ENCODE assay signal across 1 cellular context in the genomic region with DNA sequence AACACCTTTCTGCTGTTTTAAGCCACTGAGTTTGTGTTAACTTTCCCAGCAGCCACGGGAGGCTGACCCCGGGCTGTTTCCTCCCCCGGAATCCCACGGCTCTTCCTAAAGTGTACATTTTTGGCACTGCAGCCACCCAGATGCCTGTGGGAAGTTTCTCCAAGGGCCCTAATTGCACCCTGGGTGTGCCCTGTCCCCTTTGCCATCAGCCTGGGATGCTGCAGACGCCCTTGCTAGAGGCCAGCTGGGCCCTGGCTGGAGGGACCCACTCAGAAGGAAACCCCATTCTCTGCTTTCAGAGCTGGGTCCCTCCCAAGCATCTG.
TF ChIP-seq lines count a peak whose summit lies in the region.

No MANE protein-coding gene starts in this region.

TF ChIP-seq in HepG2, 621 proteins besides CTCF, POLR2A, EP300 and RAD21 (continued from another document):
- TF ChIP-seq, protein P1, sequence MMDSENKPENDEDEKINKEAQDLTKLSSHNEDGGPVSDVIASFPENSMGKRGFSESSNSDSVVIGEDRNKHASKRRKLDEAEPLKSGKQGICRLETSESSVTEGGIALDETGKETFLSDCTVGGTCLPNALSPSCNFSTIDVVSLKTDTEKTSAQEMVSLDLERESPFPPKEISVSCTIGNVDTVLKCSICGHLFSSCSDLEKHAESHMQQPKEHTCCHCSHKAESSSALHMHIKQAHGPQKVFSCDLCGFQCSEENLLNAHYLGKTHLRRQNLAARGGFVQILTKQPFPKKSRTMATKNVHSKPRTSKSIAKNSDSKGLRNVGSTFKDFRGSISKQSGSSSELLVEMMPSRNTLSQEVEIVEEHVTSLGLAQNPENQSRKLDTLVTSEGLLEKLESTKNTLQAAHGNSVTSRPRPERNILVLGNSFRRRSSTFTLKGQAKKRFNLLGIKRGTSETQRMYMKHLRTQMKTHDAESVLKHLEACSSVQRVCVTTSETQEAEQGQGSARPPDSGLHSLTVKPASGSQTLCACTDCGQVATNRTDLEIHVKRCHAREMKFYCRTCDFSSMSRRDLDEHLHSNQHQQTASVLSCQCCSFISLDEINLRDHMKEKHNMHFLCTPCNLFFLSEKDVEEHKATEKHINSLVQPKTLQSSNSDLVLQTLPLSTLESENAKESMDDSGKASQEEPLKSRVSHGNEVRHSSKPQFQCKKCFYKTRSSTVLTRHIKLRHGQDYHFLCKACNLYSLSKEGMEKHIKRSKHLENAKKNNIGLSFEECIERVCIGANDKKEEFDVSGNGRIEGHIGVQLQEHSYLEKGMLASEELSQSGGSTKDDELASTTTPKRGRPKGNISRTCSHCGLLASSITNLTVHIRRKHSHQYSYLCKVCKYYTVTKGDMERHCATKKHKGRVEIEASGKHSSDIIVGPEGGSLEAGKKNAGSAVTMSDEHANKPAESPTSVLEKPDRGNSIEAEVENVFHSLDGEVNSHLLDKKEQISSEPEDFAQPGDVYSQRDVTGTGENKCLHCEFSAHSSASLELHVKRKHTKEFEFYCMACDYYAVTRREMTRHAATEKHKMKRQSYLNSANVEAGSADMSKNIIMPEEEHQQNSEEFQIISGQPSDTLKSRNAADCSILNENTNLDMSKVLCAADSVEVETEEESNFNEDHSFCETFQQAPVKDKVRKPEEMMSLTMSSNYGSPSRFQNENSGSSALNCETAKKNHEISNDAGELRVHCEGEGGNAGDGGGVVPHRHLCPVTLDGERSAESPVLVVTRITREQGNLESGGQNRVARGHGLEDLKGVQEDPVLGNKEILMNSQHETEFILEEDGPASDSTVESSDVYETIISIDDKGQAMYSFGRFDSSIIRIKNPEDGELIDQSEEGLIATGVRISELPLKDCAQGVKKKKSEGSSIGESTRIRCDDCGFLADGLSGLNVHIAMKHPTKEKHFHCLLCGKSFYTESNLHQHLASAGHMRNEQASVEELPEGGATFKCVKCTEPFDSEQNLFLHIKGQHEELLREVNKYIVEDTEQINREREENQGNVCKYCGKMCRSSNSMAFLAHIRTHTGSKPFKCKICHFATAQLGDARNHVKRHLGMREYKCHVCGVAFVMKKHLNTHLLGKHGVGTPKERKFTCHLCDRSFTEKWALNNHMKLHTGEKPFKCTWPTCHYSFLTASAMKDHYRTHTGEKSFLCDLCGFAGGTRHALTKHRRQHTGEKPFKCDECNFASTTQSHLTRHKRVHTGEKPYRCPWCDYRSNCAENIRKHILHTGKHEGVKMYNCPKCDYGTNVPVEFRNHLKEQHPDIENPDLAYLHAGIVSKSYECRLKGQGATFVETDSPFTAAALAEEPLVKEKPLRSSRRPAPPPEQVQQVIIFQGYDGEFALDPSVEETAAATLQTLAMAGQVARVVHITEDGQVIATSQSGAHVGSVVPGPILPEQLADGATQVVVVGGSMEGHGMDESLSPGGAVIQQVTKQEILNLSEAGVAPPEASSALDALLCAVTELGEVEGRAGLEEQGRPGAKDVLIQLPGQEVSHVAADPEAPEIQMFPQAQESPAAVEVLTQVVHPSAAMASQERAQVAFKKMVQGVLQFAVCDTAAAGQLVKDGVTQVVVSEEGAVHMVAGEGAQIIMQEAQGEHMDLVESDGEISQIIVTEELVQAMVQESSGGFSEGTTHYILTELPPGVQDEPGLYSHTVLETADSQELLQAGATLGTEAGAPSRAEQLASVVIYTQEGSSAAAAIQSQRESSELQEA (CRISPR knock-in tag; IDR thresholded peaks at IDR 0.05; ENCODE audit: not compliant biosample characterization), result no peak
- TF ChIP-seq CHCHD3 (CRISPR knock-in tag; IDR thresholded peaks at IDR 0.05) (no peak), PLRG1 (conservative IDR thresholded peaks at IDR 0.05) (no peak), DNMT3B (CRISPR knock-in tag; conservative IDR thresholded peaks at IDR 0.05) (no peak), ZNF776 (CRISPR knock-in tag; IDR thresholded peaks at IDR 0.05) (no peak), ZNF619 (CRISPR knock-in tag; IDR thresholded peaks at IDR 0.05) (no peak), ZNF557 (CRISPR knock-in tag; IDR thresholded peaks at IDR 0.05) (no peak), ARNT2 (CRISPR knock-in tag; IDR thresholded peaks at IDR 0.05; ENCODE audit: low read depth) (no peak), ETV6 (CRISPR knock-in tag; conservative IDR thresholded peaks at IDR 0.05) (no peak), HMG20B (CRISPR knock-in tag; conservative IDR thresholded peaks at IDR 0.05) (no peak), ZNF552 (CRISPR knock-in tag; IDR thresholded peaks at IDR 0.05; ENCODE audit: borderline replicate concordance) (no peak), MAFG (CRISPR knock-in tag; IDR thresholded peaks at IDR 0.05) (no peak), ZNF501 (CRISPR knock-in tag; IDR thresholded peaks at IDR 0.05) (no peak)
- TF ChIP-seq, protein P2, sequence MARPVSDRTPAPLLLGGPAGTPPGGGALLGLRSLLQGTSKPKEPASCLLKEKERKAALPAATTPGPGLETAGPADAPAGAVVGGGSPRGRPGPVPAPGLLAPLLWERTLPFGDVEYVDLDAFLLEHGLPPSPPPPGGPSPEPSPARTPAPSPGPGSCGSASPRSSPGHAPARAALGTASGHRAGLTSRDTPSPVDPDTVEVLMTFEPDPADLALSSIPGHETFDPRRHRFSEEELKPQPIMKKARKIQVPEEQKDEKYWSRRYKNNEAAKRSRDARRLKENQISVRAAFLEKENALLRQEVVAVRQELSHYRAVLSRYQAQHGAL (CRISPR knock-in tag; IDR thresholded peaks at IDR 0.05; ENCODE audit: not compliant biosample characterization), result no peak
- TF ChIP-seq, protein P3, sequence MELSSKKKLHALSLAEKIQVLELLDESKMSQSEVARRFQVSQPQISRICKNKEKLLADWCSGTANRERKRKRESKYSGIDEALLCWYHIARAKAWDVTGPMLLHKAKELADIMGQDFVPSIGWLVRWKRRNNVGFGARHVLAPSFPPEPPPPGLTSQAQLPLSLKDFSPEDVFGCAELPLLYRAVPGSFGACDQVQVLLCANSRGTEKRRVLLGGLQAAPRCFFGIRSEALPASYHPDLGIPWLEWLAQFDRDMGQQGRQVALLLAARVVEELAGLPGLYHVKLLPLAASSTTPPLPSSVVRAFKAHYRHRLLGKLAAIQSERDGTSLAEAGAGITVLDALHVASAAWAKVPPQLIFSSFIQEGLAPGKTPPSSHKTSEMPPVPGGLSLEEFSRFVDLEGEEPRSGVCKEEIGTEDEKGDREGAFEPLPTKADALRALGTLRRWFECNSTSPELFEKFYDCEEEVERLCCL (CRISPR knock-in tag; IDR thresholded peaks at IDR 0.05; ENCODE audit: borderline replicate concordance), result no peak
